8 cellular contexts compared by ENCODE assay signal in the genomic region with DNA sequence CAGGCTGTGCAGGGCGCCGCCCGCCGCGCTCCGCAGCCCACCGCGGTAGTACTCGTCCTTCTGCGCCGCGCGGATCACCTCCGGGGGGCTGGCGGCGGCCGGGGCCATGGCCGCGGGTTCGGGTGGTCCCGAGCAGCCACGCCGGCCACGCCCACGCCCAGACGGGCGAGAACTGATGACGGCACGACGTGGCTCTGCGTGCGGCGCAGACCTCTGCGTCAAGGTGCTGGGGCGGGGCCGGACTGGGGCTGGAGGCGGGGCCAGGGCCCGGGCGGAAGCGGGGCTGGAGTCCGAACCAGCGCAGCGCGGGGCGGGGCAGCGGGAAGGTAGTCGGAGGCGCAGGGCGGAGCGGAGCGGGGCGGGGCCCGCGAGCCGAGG. TPM values are rescaled to one million over a fixed set of nuclear protein-coding genes. Genes with fewer than 3 reads are reported as not detected.
DNase-seq lines count a peak whose midpoint lies in the region; ATAC-seq lines count a peak whose summit lies in the region.

Gene PEX10 (minus strand): TSS at position 170 of the 378 bp plus-strand sequence. CDS start 62 bp downstream, at position 108.

- peak; percentile 100 for DNase-seq in AG08396 (ENCODE audit: low spot score)
- DNase-seq in NCI-H345 treated with DMSO at 0.1 percent for 48 hours (lab: John Stamatoyannopoulos, UW; ENCODE audit: unreplicated experiment) = peak; percentile 82
- DNase-seq in activated CD4-positive, CD25-positive, alpha-beta regulatory T cell (lab: John Stamatoyannopoulos, UW) = peak; percentile 96 to 98 (median 97)
- peak in 60 of 61 donors; percentile 31 to 97 (median 90) for DNase-seq in caudate nucleus (lab: John Stamatoyannopoulos, UW)
- peak; percentile 97 to 98 (median 98) for DNase-seq in immature natural killer cell
- DNase-seq in smooth muscle cell of the brain vasculature (ENCODE audit: low read depth, low spot score) = peak; percentile 82

- ATAC-seq in GM19023 (IDR thresholded peaks at IDR 0.05; ENCODE audit: unreplicated experiment) = peak; percentile 85
- peak; percentile 61 for ATAC-seq in HG03196 (IDR thresholded peaks at IDR 0.05; ENCODE audit: unreplicated experiment)

- H3K9me3 Mint-ChIP-seq in immature natural killer cell = no peaks in the 10 kb centered on the region

- H3K4me3 Mint-ChIP-seq in immature natural killer cell = peak within 1 kb of the TSS; percentile 76 to 90 (median 84)

- H3K4me1 Mint-ChIP-seq in immature natural killer cell = peaks cover 33 to 45% of the 10 kb centered on the region in 2 donors

- H3K27me3 Mint-ChIP-seq in immature natural killer cell (ENCODE audit: low read depth in 3 of 3) = peaks cover 0 to 7% (median 0%) of the 10 kb centered on the region in 3 donors

- H3K36me3 Mint-ChIP-seq in immature natural killer cell = no peaks in the 10 kb centered on the region

- peak within 1 kb of the TSS in 5 of 6 donors; percentile 62 to 89 (median 81) for H3K27ac Mint-ChIP-seq in immature natural killer cell

- H3K27ac ChIP-seq in caudate nucleus (ENCODE audit: low read depth, low read length) = peak within 1 kb of the TSS; percentile 82

RNA-seq across cellular contexts. Expression of gene PEX10, which starts in this region (rescaled TPM):
- polyA plus RNA-seq in immature natural killer cell = 10 to 100 TPM in 1 of 3 donors, 1 to 10 TPM in 2; 9.1 to 18.2 (median 9.3) TPM

Comparison
In these comparisons a context has a peak if more than half of its experiments do, and no peak if none do; other contexts are left out.
1. Peak in every context shown above with its lines: DNase-seq, ATAC-seq and H3K27ac ChIP-seq.